ENCODE assay signal across 26 cellular contexts in genomic region chr1:20051218-20051829, GRCh38. TPM values are rescaled to one million over a fixed set of nuclear protein-coding genes. Genes with fewer than 3 reads are reported as not detected.
"Had no signal": no experiment of that assay in that cellular context is flagged by ENCODE, and none has a peak within 500 bp of the region (broad histone marks: within the 10 kb centered on the region; RNA-seq: fewer than 3 reads in every experiment).

No MANE protein-coding gene starts in this region.

- H3K4me3 Mint-ChIP-seq: activated CD8-positive, alpha-beta memory T cell treated with anti-CD3 and anti-CD28 coated beads, Interleukin-2, amount 10 ng/mL, durations not matched to agents 7 days and 5 days; activated naive CD4-positive, alpha-beta T cell treated with anti-CD3 and anti-CD28 coated beads, Interleukin-2, amount 50 U/mL, for 24 hours; activated T-cell treated with anti-CD3 and anti-CD28 coated beads, Interleukin-2, amount 50 U/mL, for 24 hours; activated T-helper 1 cell treated with anti-CD3 and anti-CD28 coated beads, Interleukin-12 subunit alpha, Interleukin-12 subunit beta, Interleukin-2, Interleukin-4 antibody, amounts not matched to agents 30 ng/mL and 10 ng/mL and 1 ng/mL, durations not matched to agents 14 hours and 24 hours and 36 hours; T-helper 1 cell treated with Interleukin-12 subunit alpha and Interleukin-12 subunit beta and Interleukin-4 antibody, amounts not matched to agents 30 μg/mL and 1 μg/mL, for 36 hours had no signal

- H3K4me3 ChIP-seq: breast epithelium had no signal

- H3K27ac ChIP-seq: breast epithelium had no signal

- H3K27me3 ChIP-seq: breast epithelium had no signal

- ATAC-seq: activated CD8-positive, alpha-beta memory T cell treated with anti-CD3 and anti-CD28 coated beads, Interleukin-2, amount 10 ng/mL, durations not matched to agents 7 days and 5 days had no signal

- H3K4me1 Mint-ChIP-seq: activated CD8-positive, alpha-beta memory T cell treated with anti-CD3 and anti-CD28 coated beads, Interleukin-2, amount 10 ng/mL, durations not matched to agents 7 days and 5 days had no signal

- H3K4me1 ChIP-seq: breast epithelium had no signal

- DNase-seq: activated CD4-positive, alpha-beta T cell treated with anti-CD3 and anti-CD28 coated beads for 48 hours; activated CD4-positive, alpha-beta T cell treated with anti-CD3 and anti-CD28 coated beads, Interleukin-2, amount 50 U/mL, for 48 hours; activated CD4-positive, CD25-positive, alpha-beta regulatory T cell treated with anti-CD3 and anti-CD28 coated beads, Interleukin-2, amount 50 U/mL, for 72 hours; activated CD8-positive, alpha-beta memory T cell treated with anti-CD3 and anti-CD28 coated beads, Interleukin-2, amount 10 ng/mL, durations not matched to agents 7 days and 5 days; activated effector memory CD4-positive, alpha-beta T cell treated with Interleukin-2 at 50 U/mL for 16 hours; activated naive CD4-positive, alpha-beta T cell; activated T-cell treated with anti-CD3 and anti-CD28 coated beads, Interleukin-2, amount 50 U/mL, for 24 hours; aorta; caudate nucleus; KG1; NCI-H1105; NCI-H1436; NCI-H1694 treated with DMSO at 0.1 percent for 48 hours; NCI-H2029 treated with DMSO at 0.1 percent for 48 hours; NCI-H345; NCI-H510A; NCI-H526 treated with DMSO at 0.1 percent for 48 hours; NCI-H82; SHP77 treated with DMSO at 0.1 percent for 48 hours had no signal

- FAIRE-seq: RCC 7860 had no signal

- H3K27me3 Mint-ChIP-seq: activated naive CD4-positive, alpha-beta T cell treated with anti-CD3 and anti-CD28 coated beads, Interleukin-2, amount 50 U/mL, for 24 hours had no signal

- H3K36me3 ChIP-seq: breast epithelium had no signal

- H3K27ac Mint-ChIP-seq: activated CD8-positive, alpha-beta memory T cell treated with anti-CD3 and anti-CD28 coated beads, Interleukin-2, amount 10 ng/mL, durations not matched to agents 7 days and 5 days; activated naive CD4-positive, alpha-beta T cell treated with anti-CD3 and anti-CD28 coated beads, Interleukin-2, amount 50 U/mL, for 24 hours; activated T-cell treated with anti-CD3 and anti-CD28 coated beads, Interleukin-2, amount 50 U/mL, for 24 hours; activated T-helper 1 cell treated with anti-CD3 and anti-CD28 coated beads, Interleukin-12 subunit alpha, Interleukin-12 subunit beta, Interleukin-2, Interleukin-4 antibody, amounts not matched to agents 30 ng/mL and 10 ng/mL and 1 ng/mL, durations not matched to agents 14 hours and 24 hours and 36 hours; T-helper 1 cell treated with Interleukin-12 subunit alpha and Interleukin-12 subunit beta and Interleukin-4 antibody, amounts not matched to agents 30 μg/mL and 1 μg/mL, for 36 hours had no signal

RNA-seq across cellular contexts. Expression of gene PLA2G5, which starts 18.7 kb away (rescaled TPM):
- total RNA-seq: activated CD8-positive, alpha-beta memory T cell treated with anti-CD3 and anti-CD28 coated beads, Interleukin-2, amount 10 ng/mL, durations not matched to agents 7 days and 5 days; activated T-helper 1 cell treated with anti-CD3 and anti-CD28 coated beads, Interleukin-12 subunit alpha, Interleukin-12 subunit beta, Interleukin-2, Interleukin-4 antibody, amounts not matched to agents 30 ng/mL and 10 ng/mL and 1 ng/mL, durations not matched to agents 14 hours and 24 hours and 36 hours; cerebellum; SK-MEL-5 had no signal
